Comparison of ENCODE assay signal across 11 cellular contexts in the genomic region with DNA sequence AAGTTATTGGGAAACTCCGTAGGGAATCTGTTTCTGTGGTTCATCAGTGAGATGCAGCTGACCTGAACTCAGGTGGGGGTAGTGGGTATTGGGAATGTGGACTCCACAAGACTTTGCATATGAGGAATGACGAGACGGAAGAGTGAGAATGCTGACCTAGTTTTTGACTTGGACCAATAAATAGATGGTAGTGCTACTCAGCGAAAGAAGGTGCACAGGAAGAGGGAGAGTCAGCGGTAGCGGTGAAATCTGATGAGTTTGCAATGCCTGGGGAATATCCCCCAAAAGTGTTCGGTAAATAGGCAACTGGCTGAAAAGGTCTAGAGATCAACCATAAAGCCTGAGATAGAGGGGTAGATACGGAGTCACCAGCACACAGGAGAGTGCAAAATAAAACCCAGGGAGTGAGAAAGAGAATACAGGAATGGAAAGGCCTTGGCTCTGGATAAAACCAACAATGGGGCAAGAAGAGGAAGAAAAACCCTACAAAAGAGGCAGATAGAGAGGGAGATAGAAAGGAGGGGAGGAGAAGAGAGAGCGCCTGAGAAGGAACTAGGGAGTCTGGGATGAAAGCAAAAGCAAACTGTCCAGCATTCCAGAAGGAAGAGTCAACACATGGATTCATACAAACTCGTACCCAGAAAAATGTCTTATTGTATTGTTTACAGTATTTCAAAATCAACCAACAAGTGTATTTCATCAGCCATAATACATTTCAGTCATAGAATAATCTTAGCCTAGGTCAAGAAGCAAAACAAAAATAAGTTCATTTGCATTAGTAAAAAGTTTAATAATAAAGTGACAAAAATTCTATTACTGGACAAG. TPM values are rescaled to one million over a fixed set of nuclear protein-coding genes. Genes with fewer than 3 reads are reported as not detected.
DNase-seq lines count a peak whose midpoint lies in the region; ATAC-seq and TF ChIP-seq lines count a peak whose summit lies in the region.
"Had no signal": no experiment of that assay in that cellular context is flagged by ENCODE, and none has a peak within 500 bp of the region (broad histone marks: within the 10 kb centered on the region; RNA-seq: fewer than 3 reads in every experiment).

No MANE protein-coding gene starts in this region.

- no peaks in the 10 kb centered on the region for H3K9me2 ChIP-seq in MM.1S (replicated peaks; ENCODE audit: insufficient read depth, low read length)

- H3K27me3 ChIP-seq in lower lobe of right lung (ENCODE audit: low read depth) (no peaks in the 10 kb centered on the region), MM.1S (replicated peaks; ENCODE audit: insufficient read depth, low read length) (no peaks in the 10 kb centered on the region)

- no peak overlapping the region; the same call in 1 of the 2 replicates for H3K4me2 ChIP-seq in MM.1S (ENCODE audit: low read depth, low read length)

- DNase-seq in AG10803 (ENCODE audit: low read depth) = peak; percentile 88
- peak; percentile 80 for DNase-seq in LHCN-M2 (ENCODE audit: low read depth)
- peak; percentile 72 to 90 for DNase-seq in cardiac fibroblast (ENCODE audit: low read depth in 2 of 2)
- no peak for DNase-seq in lower lobe of right lung
- DNase-seq in MM.1S = no peak
- DNase-seq in NCI-H2029 (lab: John Stamatoyannopoulos, UW) = no peak
- DNase-seq: CD4-positive, alpha-beta T cell; NCI-H2081 treated with DMSO at 0.1 percent for 48 hours had no signal

- peaks cover 3% of the 10 kb centered on the region; the same call in 1 of the 2 replicates for H3F3A ChIP-seq in MM.1S (ENCODE audit: insufficient read depth, low read length)

- peak overlapping the region; percentile 89 for H3K4me3 ChIP-seq in AG10803 (ENCODE audit: low read length)
- peak overlapping the region; percentile 18 to 74 for H3K4me3 ChIP-seq in cardiac fibroblast (replicated peaks in 1 of 2; ENCODE audit: low read depth in 2 of 2, low read length in 2 of 2)
- H3K4me3 ChIP-seq in lower lobe of right lung = peak overlapping the region; percentile 86
- no peak overlapping the region for H3K4me3 ChIP-seq in MM.1S (ENCODE audit: low read length)

- TF ChIP-seq CTCF in AG10803 (conservative IDR thresholded peaks at IDR 0.05; ENCODE audit: low read length) = no peak
- TF ChIP-seq CTCF in cardiac fibroblast (IDR thresholded peaks at IDR 0.05; ENCODE audit: low read depth, low read length) = no peak
- TF ChIP-seq CTCF in lower lobe of right lung (IDR thresholded peaks at IDR 0.05) = no peak
- TF ChIP-seq CTCF in MM.1S (IDR thresholded peaks at IDR 0.05; ENCODE audit: low read length) = no peak

- intact Hi-C loops in lower lobe of right lung (cut with DNase I) = no loop called here

- H4K20me1 ChIP-seq in MM.1S (ENCODE audit: insufficient read depth, low read length) = 0 out of 2 replicates have a peak, but pooled peaks cover 4% of the 10 kb centered on the region

- H3K36me3 ChIP-seq in lower lobe of right lung (no peaks in the 10 kb centered on the region), MM.1S (replicated peaks; ENCODE audit: insufficient read depth, low read length) (no peaks in the 10 kb centered on the region; the same call in 1 of the 2 replicates)

- no peak overlapping the region for H3K9ac ChIP-seq in MM.1S (ENCODE audit: low read length)

- no peak overlapping the region for H2AFZ ChIP-seq in MM.1S (ENCODE audit: low read length)

- H3K9me3 ChIP-seq in lower lobe of right lung (no peaks in the 10 kb centered on the region), MM.1S (replicated peaks; ENCODE audit: insufficient read depth, low read length) (no peaks in the 10 kb centered on the region)

- H3K4me1 ChIP-seq in lower lobe of right lung (peaks cover 63% of the 10 kb centered on the region), MM.1S (ENCODE audit: low read length) (peaks cover 23% of the 10 kb centered on the region)

- H3K27ac ChIP-seq in lower lobe of right lung (no peak overlapping the region), MM.1S (ENCODE audit: low read length) (no peak overlapping the region)
- H3K27ac ChIP-seq: SK-N-MC had no signal

- ATAC-seq in lower lobe of right lung = no peak
- ATAC-seq in GM18519 (IDR thresholded peaks at IDR 0.05; ENCODE audit: low FRiP score, unreplicated experiment) = no peak
- ATAC-seq in HG03521 (IDR thresholded peaks at IDR 0.05; ENCODE audit: unreplicated experiment) = no peak

- peaks cover 91% of the 10 kb centered on the region for H3K79me2 ChIP-seq in MM.1S (ENCODE audit: low read length)

RNA-seq across cellular contexts. Expression of a gene that starts 5.4 kb away (rescaled TPM):
- total RNA-seq in LHCN-M2 (2014; rRNA removed) (63.9 and 65.7 TPM in 2 replicates), lower lobe of right lung (83.1 TPM)
- polyA plus RNA-seq in LHCN-M2 (2012) = 20.0 TPM

Comparison
In these comparisons a context has a peak if more than half of its experiments do, and no peak if none do; other contexts are left out.
1. DNase-seq: peak in AG10803 (single experiment), LHCN-M2 (single experiment) and cardiac fibroblast (2 of 2); none in lower lobe of right lung (single experiment), MM.1S (single experiment) and NCI-H2029 (single experiment).